8 cellular contexts compared by ENCODE assay signal in genomic region chr10:75772153-75772887, GRCh38.
A peak's percentile ranks its signal among the peaks of the same experiment; 100 is the strongest.
DNase-seq lines count a peak whose midpoint lies in the region; ATAC-seq and TF ChIP-seq lines count a peak whose summit lies in the region.

No MANE protein-coding gene starts in this region.

- H3K4me1 Mint-ChIP-seq in activated naive CD8-positive, alpha-beta T cell treated with anti-CD3 and anti-CD28 coated beads, Interleukin-2, amount 50 U/mL, for 24 hours, result peaks cover 18% of the 10 kb centered on the region

- peak overlapping the region; percentile 71 for H3K4me3 Mint-ChIP-seq in activated naive CD8-positive, alpha-beta T cell treated with anti-CD3 and anti-CD28 coated beads, Interleukin-2, amount 50 U/mL, for 24 hours

- H3K9me3 Mint-ChIP-seq in activated naive CD8-positive, alpha-beta T cell treated with anti-CD3 and anti-CD28 coated beads, Interleukin-2, amount 50 U/mL, for 24 hours, result peaks cover 2% of the 10 kb centered on the region

- no peaks in the 10 kb centered on the region for H3K79me1 ChIP-seq in trophoblast cell (ENCODE audit: low read length)

- no peak overlapping the region for H2AK5ac ChIP-seq in trophoblast cell (ENCODE audit: low read length)

- ATAC-seq in HG03460 (IDR thresholded peaks at IDR 0.05; ENCODE audit: unreplicated experiment) (peak; percentile 77), psoas muscle (no peak), HG02870 (IDR thresholded peaks at IDR 0.05; ENCODE audit: unreplicated experiment) (no peak)
- ATAC-seq in activated naive CD8-positive, alpha-beta T cell treated with anti-CD3 and anti-CD28 coated beads, Interleukin-2, amount 50 U/mL, for 24 hours, result no peak

- H3K4me2 ChIP-seq in trophoblast cell (ENCODE audit: low read length), result no peak overlapping the region

- TF ChIP-seq CTCF in psoas muscle (IDR thresholded peaks at IDR 0.05), result no peak

- no peaks in the 10 kb centered on the region for H3K27me3 ChIP-seq in psoas muscle (ENCODE audit: insufficient read depth in 3 of 3, low read length in 2 of 3)
- H3K27me3 ChIP-seq in trophoblast cell (ENCODE audit: insufficient read depth, low read length), result no peaks in the 10 kb centered on the region

- WGBS in psoas muscle, 3 donors, result 50 to 64% (median 52%) methylated on average over 8 of the region's 8 CpGs
- WGBS in trophoblast cell (ENCODE audit: extremely low coverage, insufficient coverage, insufficient read length), result no CpG with 5 or more reads among the region's 8 CpGs

- no peak overlapping the region for H3K9ac ChIP-seq in trophoblast cell (ENCODE audit: low read length)

- H3K23ac ChIP-seq in trophoblast cell (ENCODE audit: low read length), result no peak overlapping the region

- DNase-seq in SIG-M5 treated with dmso at 0.1 percent for 504 hours (lab: John Stamatoyannopoulos, UW; ENCODE audit: unreplicated experiment) (peak; percentile 15), SIG-M5 (lab: John Stamatoyannopoulos, UW) (no peak), psoas muscle (no peak), UCSD-AML1 (lab: John Stamatoyannopoulos, UW; ENCODE audit: unreplicated experiment) (no peak), trophoblast cell (no peak)
- DNase-seq in activated naive CD8-positive, alpha-beta T cell treated with anti-CD3 and anti-CD28 coated beads, Interleukin-2, amount 50 U/mL, for 24 hours, result no peak

- H3K4ac ChIP-seq in trophoblast cell (ENCODE audit: low read depth, low read length), result no peak overlapping the region

- H3K27ac Mint-ChIP-seq in activated naive CD8-positive, alpha-beta T cell treated with anti-CD3 and anti-CD28 coated beads, Interleukin-2, amount 50 U/mL, for 24 hours, result no peak overlapping the region

- H3K18ac ChIP-seq in trophoblast cell (ENCODE audit: low read length), result no peak overlapping the region

- intact Hi-C loops in psoas muscle (cut with DNase I), result no loop called here

- H3K4me3 ChIP-seq in psoas muscle (peak overlapping the region; percentile 48), trophoblast cell (ENCODE audit: low read depth, low read length) (no peak overlapping the region)

- H3K27ac ChIP-seq in psoas muscle (no peak overlapping the region), trophoblast cell (ENCODE audit: low read depth, low read length) (no peak overlapping the region)

- no peak overlapping the region for H2BK120ac ChIP-seq in trophoblast cell (ENCODE audit: insufficient read depth, low read length, poor library complexity)

- peaks cover 4% of the 10 kb centered on the region for H3K4me1 ChIP-seq in psoas muscle
- no peaks in the 10 kb centered on the region for H3K4me1 ChIP-seq in trophoblast cell (ENCODE audit: control insufficient read depth in 1 of 2, insufficient read depth in 2 of 2, low read length in 2 of 2)

- no peak overlapping the region for H4K12ac ChIP-seq in trophoblast cell (ENCODE audit: low read depth, low read length)

- no peak overlapping the region for H4K8ac ChIP-seq in trophoblast cell (ENCODE audit: low read depth, low read length)

- H3K9me3 ChIP-seq in psoas muscle, result no peaks in the 10 kb centered on the region
- H3K9me3 ChIP-seq in trophoblast cell (ENCODE audit: insufficient read depth, low read depth, low read length), result no peaks in the 10 kb centered on the region

- H2BK5ac ChIP-seq in trophoblast cell (ENCODE audit: low read depth, low read length, poor library complexity), result no peak overlapping the region

- H3K14ac ChIP-seq in trophoblast cell (ENCODE audit: low read length), result no peak overlapping the region

- no peaks in the 10 kb centered on the region for H3K36me3 Mint-ChIP-seq in activated naive CD8-positive, alpha-beta T cell treated with anti-CD3 and anti-CD28 coated beads, Interleukin-2, amount 50 U/mL, for 24 hours (ENCODE audit: low read depth)

- H2AFZ ChIP-seq in trophoblast cell (ENCODE audit: insufficient read depth, low read length, poor library complexity), result no peak overlapping the region

- peaks cover under 1% of the 10 kb centered on the region for H3K27me3 Mint-ChIP-seq in activated naive CD8-positive, alpha-beta T cell treated with anti-CD3 and anti-CD28 coated beads, Interleukin-2, amount 50 U/mL, for 24 hours

- H2BK12ac ChIP-seq in trophoblast cell (ENCODE audit: low read length), result no peak overlapping the region

- H4K91ac ChIP-seq in trophoblast cell (ENCODE audit: low read depth, low read length), result no peak overlapping the region

- H3K79me2 ChIP-seq in trophoblast cell (ENCODE audit: control insufficient read depth, insufficient read depth, low read length, poor library complexity), result no peaks in the 10 kb centered on the region

- no peaks in the 10 kb centered on the region for H3K36me3 ChIP-seq in psoas muscle (ENCODE audit: insufficient read depth in 1 of 2, low read depth in 1 of 2)
- no peaks in the 10 kb centered on the region for H3K36me3 ChIP-seq in trophoblast cell (ENCODE audit: control insufficient read depth in 1 of 2, insufficient read depth in 2 of 2, low read length in 2 of 2)
